In genomic region chr13:64083811-64084210, GRCh38 we compare ENCODE assay signal across 25 cellular contexts.
"Had no signal": no experiment of that assay in that cellular context is flagged by ENCODE, and none has a peak within 500 bp of the region (broad histone marks: within the 10 kb centered on the region; RNA-seq: fewer than 3 reads in every experiment).

No MANE protein-coding gene starts in this region.

- DNase-seq: colonic mucosa; cortex of kidney; effector CD8-positive, alpha-beta T cell; effector memory CD8-positive, alpha-beta T cell; endodermal cell; erythroblast; esophagus squamous epithelium; foreskin melanocyte; gastrocnemius medialis; glutamatergic neuron; head of caudate nucleus; heart right ventricle; hippocampal formation; left cardiac atrium; left lung; left ventricle myocardium superior; lower lobe of right lung; mesenchymal stem cell; mucosa of descending colon; naive B cell had no signal

- H3K4me1 ChIP-seq: colonic mucosa, esophagus squamous epithelium, gastrocnemius medialis, heart right ventricle, left lung, lower lobe of right lung had no signal

- H3K36me3 ChIP-seq: colonic mucosa, esophagus squamous epithelium, gastrocnemius medialis, heart right ventricle, left lung, lower lobe of right lung had no signal

- H3K27me3 ChIP-seq: colonic mucosa, esophagus squamous epithelium, gastrocnemius medialis, heart right ventricle, left lung had no signal

- H3K9me3 ChIP-seq: colonic mucosa, gastrocnemius medialis, lower lobe of right lung had no signal

- ATAC-seq: effector memory CD8-positive, alpha-beta T cell; esophagus mucosa; gastrocnemius medialis; heart right ventricle; left cardiac atrium; left lung; left ventricle myocardium superior; lower lobe of right lung; mucosa of descending colon had no signal

- H3K4me3 ChIP-seq: colonic mucosa, esophagus squamous epithelium, gastrocnemius medialis, heart right ventricle, left lung, lower lobe of right lung, mucosa of descending colon had no signal

- H3K27ac ChIP-seq: colonic mucosa, epithelial cell of prostate, esophagus squamous epithelium, gastrocnemius medialis, heart right ventricle, left lung, lower lobe of right lung had no signal

- FAIRE-seq: endometrium, islet of Langerhans, keratinocyte had no signal
